ENCODE assay signal across 34 cellular contexts in the genomic region with DNA sequence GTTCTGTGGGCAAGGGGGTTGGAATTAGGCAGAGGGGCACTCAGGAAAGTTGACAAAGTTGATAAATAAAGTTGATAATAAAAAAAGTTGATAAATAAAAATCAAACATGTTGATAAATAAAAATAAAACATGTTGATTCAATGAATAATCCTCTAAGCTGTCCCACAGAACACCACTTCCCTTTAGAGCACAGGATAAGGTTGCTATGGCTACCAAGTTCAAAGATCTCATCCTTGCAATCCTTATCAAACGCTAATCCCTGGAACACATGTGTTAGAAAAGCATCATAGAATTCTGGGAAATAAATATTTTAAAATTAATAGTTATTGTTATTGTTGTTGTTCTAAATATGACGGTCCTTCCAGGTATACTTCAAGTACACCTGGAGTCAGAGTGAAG.
"Had no signal": no experiment of that assay in that cellular context is flagged by ENCODE, and none has a peak within 500 bp of the region (broad histone marks: within the 10 kb centered on the region; RNA-seq: fewer than 3 reads in every experiment).

No MANE protein-coding gene starts in this region.

- H3K27ac Mint-ChIP-seq: activated CD8-positive, alpha-beta memory T cell treated with anti-CD3 and anti-CD28 coated beads, Interleukin-2, amount 10 ng/mL, durations not matched to agents 7 days and 5 days; activated naive CD4-positive, alpha-beta T cell treated with anti-CD3 and anti-CD28 coated beads, Interleukin-2, amount 50 U/mL, for 72 hours; activated naive CD8-positive, alpha-beta T cell treated with anti-CD3 and anti-CD28 coated beads, Interleukin-2, amount 50 U/mL, for 24 hours; activated T-cell treated with anti-CD3 and anti-CD28 coated beads, Interleukin-2, amount 50 U/mL, for 24 hours; activated T-helper 1 cell treated with anti-CD3 and anti-CD28 coated beads, Interleukin-12 subunit alpha, Interleukin-12 subunit beta, Interleukin-2, Interleukin-4 antibody, amounts not matched to agents 30 ng/mL and 10 ng/mL and 1 ng/mL, durations not matched to agents 14 hours and 24 hours and 36 hours; IgD-negative memory B cell; T-cell had no signal

- DNase-seq: activated CD4-positive, alpha-beta T cell treated with anti-CD3 and anti-CD28 coated beads for 48 hours; activated CD4-positive, alpha-beta T cell treated with anti-CD3 and anti-CD28 coated beads, Interleukin-2, amount 50 U/mL, for 4 hours; activated CD4-positive, CD25-positive, alpha-beta regulatory T cell treated with anti-CD3 and anti-CD28 coated beads, Interleukin-2, amount 50 U/mL, for 72 hours; activated CD8-positive, alpha-beta memory T cell treated with anti-CD3 and anti-CD28 coated beads, Interleukin-2, amount 10 ng/mL, durations not matched to agents 7 days and 5 days; activated effector memory CD4-positive, alpha-beta T cell treated with Interleukin-2 at 50 U/mL for 16 hours; activated naive CD4-positive, alpha-beta T cell; activated naive CD8-positive, alpha-beta T cell treated with anti-CD3 and anti-CD28 coated beads, Interleukin-2, amount 50 U/mL, for 24 hours; activated T-cell treated with anti-CD3 and anti-CD28 coated beads, Interleukin-2, amount 50 U/mL, for 24 hours; amniotic stem cell; body of pancreas; central memory CD4-positive, alpha-beta T cell; MG63; NCI-H1092; NCI-H1417; NCI-H1930; NCI-H2171; NCI-H2227 treated with DMSO at 0.1 percent for 48 hours; NCI-H446 treated with DMSO at 0.1 percent for 48 hours; NCI-H524 treated with DMSO at 0.1 percent for 48 hours; NCI-H774; NK-92 treated with Interleukin-12 subunit alpha and Interleukin-12 subunit beta, amount 100 ng/mL, for 24 hours; RPMI8226; T-cell; T-helper 2 cell; T1000 had no signal

- H3K4me3 Mint-ChIP-seq: activated CD8-positive, alpha-beta memory T cell treated with anti-CD3 and anti-CD28 coated beads, Interleukin-2, amount 10 ng/mL, durations not matched to agents 7 days and 5 days; activated naive CD8-positive, alpha-beta T cell treated with anti-CD3 and anti-CD28 coated beads, Interleukin-2, amount 50 U/mL, for 24 hours; activated T-cell treated with anti-CD3 and anti-CD28 coated beads, Interleukin-2, amount 50 U/mL, for 24 hours; activated T-helper 1 cell treated with anti-CD3 and anti-CD28 coated beads, Interleukin-12 subunit alpha, Interleukin-12 subunit beta, Interleukin-2, Interleukin-4 antibody, amounts not matched to agents 30 ng/mL and 10 ng/mL and 1 ng/mL, durations not matched to agents 14 hours and 24 hours and 36 hours; IgD-negative memory B cell; T-cell; WTC11 had no signal

- H3K36me3 ChIP-seq: ascending aorta, MG63 had no signal

- H3K4me3 ChIP-seq: ascending aorta, body of pancreas, MG63, SK-N-MC had no signal

- FAIRE-seq: bronchial epithelial cell had no signal

- H3K27me3 Mint-ChIP-seq: activated CD8-positive, alpha-beta memory T cell treated with anti-CD3 and anti-CD28 coated beads, Interleukin-2, amount 10 ng/mL, durations not matched to agents 7 days and 5 days; activated naive CD8-positive, alpha-beta T cell treated with anti-CD3 and anti-CD28 coated beads, Interleukin-2, amount 50 U/mL, for 24 hours; activated T-cell treated with anti-CD3 and anti-CD28 coated beads, Interleukin-2, amount 50 U/mL, for 24 hours; IgD-negative memory B cell; T-cell had no signal

- H3K27ac ChIP-seq: ascending aorta, body of pancreas, SK-N-MC had no signal

- H3K4me1 Mint-ChIP-seq: WTC11 had no signal

- H3K27me3 ChIP-seq: ascending aorta, body of pancreas, MG63 had no signal

- H3K9me3 ChIP-seq: ascending aorta, body of pancreas, MG63 had no signal

- H3K4me1 ChIP-seq: ascending aorta had no signal

- ATAC-seq: activated CD8-positive, alpha-beta memory T cell treated with anti-CD3 and anti-CD28 coated beads, Interleukin-2, amount 10 ng/mL, durations not matched to agents 7 days and 5 days; activated naive CD4-positive, alpha-beta T cell treated with anti-CD3 and anti-CD28 coated beads, Interleukin-2, amount 50 U/mL, for 72 hours; activated naive CD8-positive, alpha-beta T cell treated with anti-CD3 and anti-CD28 coated beads, Interleukin-2, amount 50 U/mL, for 24 hours; body of pancreas; Panc1; Right ventricle myocardium inferior; T-cell; WTC11 had no signal
